In genomic region chr6:81638366-81638765, GRCh38 we compare ENCODE assay signal across 1 cellular context.
TF ChIP-seq lines count a peak whose summit lies in the region.

No MANE protein-coding gene starts in this region.

TF ChIP-seq in SK-N-SH treated with all-trans-retinoic acid at 6 μM for 48 hours, 23 proteins besides CTCF, POLR2A, EP300 and RAD21 (continued from another document):
- TF ChIP-seq GLIS3 (CRISPR knock-in tag; IDR thresholded peaks at IDR 0.05) (no peak), RARB (CRISPR knock-in tag; IDR thresholded peaks at IDR 0.05) (no peak), ZFP30 (CRISPR knock-in tag; IDR thresholded peaks at IDR 0.05) (no peak)
